ENCODE assay signal across 11 cellular contexts in genomic region chr15:88255109-88255495, GRCh38. TPM values are rescaled to one million over a fixed set of nuclear protein-coding genes. Genes with fewer than 3 reads are reported as not detected.
DNase-seq lines count a peak whose midpoint lies in the region; ATAC-seq and TF ChIP-seq lines count a peak whose summit lies in the region.
"Had no signal": no experiment of that assay in that cellular context is flagged by ENCODE, and none has a peak within 500 bp of the region (broad histone marks: within the 10 kb centered on the region; RNA-seq: fewer than 3 reads in every experiment).

No MANE protein-coding gene starts in this region.

- TF ChIP-seq CTCF in glutamatergic neuron (IDR thresholded peaks at IDR 0.05; ENCODE audit: partially characterized antibody, unreplicated experiment) (no peak), psoas muscle (IDR thresholded peaks at IDR 0.05) (no peak), gastroesophageal sphincter (IDR thresholded peaks at IDR 0.05) (no peak)

- CTCF ChIA-PET in CD8-positive, alpha-beta memory T cell (lab: Charles Lee), result no interaction called here
- CTCF ChIA-PET in T-cell (lab: Charles Lee), result no interaction called here

- no peak for ATAC-seq in T-cell (replicated peaks in 1 of 4)
- no peak for ATAC-seq in psoas muscle
- ATAC-seq in gastroesophageal sphincter, result no peak

- no peaks in the 10 kb centered on the region for H3K36me3 Mint-ChIP-seq in CD8-positive, alpha-beta memory T cell
- no peaks in the 10 kb centered on the region for H3K36me3 Mint-ChIP-seq in T-cell
- H3K36me3 Mint-ChIP-seq in glutamatergic neuron (ENCODE audit: unreplicated experiment), result no peaks in the 10 kb centered on the region

- no peak for TF ChIP-seq POLR2A in gastroesophageal sphincter (IDR thresholded peaks at IDR 0.05)

- intact Hi-C loops in psoas muscle (cut with DNase I), result no loop called here

- no peaks in the 10 kb centered on the region for H3K9me3 Mint-ChIP-seq in CD8-positive, alpha-beta memory T cell
- H3K9me3 Mint-ChIP-seq in T-cell, result no peaks in the 10 kb centered on the region
- peaks cover 16% of the 10 kb centered on the region for H3K9me3 Mint-ChIP-seq in glutamatergic neuron (ENCODE audit: unreplicated experiment)

- peaks cover 16% of the 10 kb centered on the region for H3K27me3 ChIP-seq in CD8-positive, alpha-beta memory T cell (ENCODE audit: insufficient read depth, low read length, poor library complexity, severe bottlenecking)
- H3K27me3 ChIP-seq in psoas muscle (ENCODE audit: insufficient read depth in 3 of 3, low read length in 2 of 3) (peaks cover 0 to 63% (median 28%) of the 10 kb centered on the region in 3 donors), gastroesophageal sphincter (peaks cover 88% of the 10 kb centered on the region)

- WGBS in psoas muscle, 3 donors, result 15 to 18% (median 16%) methylated on average over 22 of the region's 22 CpGs
- 9 to 20% methylated on average over 1 to 6 of the region's 22 CpGs for WGBS in gastroesophageal sphincter (ENCODE audit: low coverage in 1 of 2), 2 donors

- H3K36me3 ChIP-seq in CD8-positive, alpha-beta memory T cell (ENCODE audit: insufficient read depth, low read length), result no peaks in the 10 kb centered on the region
- H3K36me3 ChIP-seq in psoas muscle (ENCODE audit: insufficient read depth in 1 of 2, low read depth in 1 of 2), result no peaks in the 10 kb centered on the region
- H3K36me3 ChIP-seq in gastroesophageal sphincter, result no peaks in the 10 kb centered on the region
- H3K36me3 ChIP-seq: adrenal gland had no signal

- H3K27me3 Mint-ChIP-seq in CD8-positive, alpha-beta memory T cell, result peaks cover 56 to 76% of the 10 kb centered on the region in 2 donors
- H3K27me3 Mint-ChIP-seq in T-cell (peaks cover 51 to 61% of the 10 kb centered on the region in 2 donors), glutamatergic neuron (ENCODE audit: unreplicated experiment) (peaks cover 27% of the 10 kb centered on the region)

- no peak overlapping the region for H3K27ac ChIP-seq in CD8-positive, alpha-beta memory T cell (ENCODE audit: low read depth, low read length)
- H3K27ac ChIP-seq in psoas muscle (peak overlapping the region; percentile 30), gastroesophageal sphincter (no peak overlapping the region)

- H3K27ac Mint-ChIP-seq in CD8-positive, alpha-beta memory T cell, result no peak overlapping the region
- no peak overlapping the region for H3K27ac Mint-ChIP-seq in T-cell
- H3K27ac Mint-ChIP-seq in glutamatergic neuron (ENCODE audit: unreplicated experiment), result no peak overlapping the region

- no peak for TF ChIP-seq EP300 in gastroesophageal sphincter (IDR thresholded peaks at IDR 0.05)

- no peaks in the 10 kb centered on the region for H3K4me1 ChIP-seq in CD8-positive, alpha-beta memory T cell (ENCODE audit: insufficient read depth, low read length)
- H3K4me1 ChIP-seq in psoas muscle (peaks cover 13% of the 10 kb centered on the region), gastroesophageal sphincter (peaks cover 0 to 34% (median 16%) of the 10 kb centered on the region in 3 donors)

- H3K4me3 ChIP-seq in CD8-positive, alpha-beta memory T cell (ENCODE audit: low read length), result no peak overlapping the region
- H3K4me3 ChIP-seq in psoas muscle (peak overlapping the region; percentile 63), gastroesophageal sphincter (peak overlapping the region in 1 of 2 donors; percentile 52)

- H3K4me3 Mint-ChIP-seq in CD8-positive, alpha-beta memory T cell, result peak overlapping the region in 5 of 7 donors; percentile 50 to 60 (median 59)
- H3K4me3 Mint-ChIP-seq in T-cell (peak overlapping the region; percentile 54 to 73 (median 61)), glutamatergic neuron (ENCODE audit: unreplicated experiment) (peak overlapping the region; percentile 86)

- POLR2A ChIA-PET in CD8-positive, alpha-beta memory T cell (lab: Charles Lee), result no interaction called here
- POLR2A ChIA-PET in T-cell (lab: Charles Lee), result no interaction called here

- H3K9me3 ChIP-seq in CD8-positive, alpha-beta memory T cell (ENCODE audit: low read length), result no peaks in the 10 kb centered on the region
- no peaks in the 10 kb centered on the region for H3K9me3 ChIP-seq in psoas muscle
- H3K9me3 ChIP-seq in gastroesophageal sphincter, result no peaks in the 10 kb centered on the region
- H3K9me3 ChIP-seq: adrenal gland had no signal

- DNase-seq in CD8-positive, alpha-beta memory T cell, result no peak
- DNase-seq in T-cell (no peak), glutamatergic neuron (no peak), psoas muscle (no peak), inferior parietal cortex (ENCODE audit: extremely low spot score) (no peak), DMS79 (lab: John Stamatoyannopoulos, UW) (no peak), middle frontal gyrus (ENCODE audit: extremely low spot score, low spot score) (no peak)
- DNase-seq: adrenal gland, DND-41 had no signal

- H3K4me1 Mint-ChIP-seq in CD8-positive, alpha-beta memory T cell, result peaks cover 13 to 23% (median 19%) of the 10 kb centered on the region in 3 donors
- H3K4me1 Mint-ChIP-seq in T-cell, result peaks cover 19 to 29% (median 20%) of the 10 kb centered on the region in 3 donors
- H3K4me1 Mint-ChIP-seq in glutamatergic neuron (ENCODE audit: low read depth, unreplicated experiment), result peaks cover 2% of the 10 kb centered on the region

RNA-seq across cellular contexts. Expression of gene NTRK3, which starts 1.4 kb away (rescaled TPM):
- total RNA-seq in CD8-positive, alpha-beta memory T cell, result under 1 TPM; 0.26 to 0.29 TPM
- not detected for polyA plus RNA-seq in CD8-positive, alpha-beta memory T cell
- total RNA-seq in T-cell (not detected), glutamatergic neuron (ENCODE audit: unreplicated experiment) (9.5 TPM), psoas muscle (1 to 10 TPM in 1 of 4 donors, under 1 TPM in 3; 0.17 to 1.7 (median 0.57) TPM), gastroesophageal sphincter (1 to 10 TPM in 3 of 4 donors, under 1 TPM in 1; 0.47 to 4.3 (median 1.5) TPM)
- under 1 TPM; 0.31 to 0.61 (median 0.57) TPM for polyA plus RNA-seq in psoas muscle
- total RNA-seq: fibroblast of villous mesenchyme had no signal
